ENCODE assay signal across 28 cellular contexts in the genomic region with DNA sequence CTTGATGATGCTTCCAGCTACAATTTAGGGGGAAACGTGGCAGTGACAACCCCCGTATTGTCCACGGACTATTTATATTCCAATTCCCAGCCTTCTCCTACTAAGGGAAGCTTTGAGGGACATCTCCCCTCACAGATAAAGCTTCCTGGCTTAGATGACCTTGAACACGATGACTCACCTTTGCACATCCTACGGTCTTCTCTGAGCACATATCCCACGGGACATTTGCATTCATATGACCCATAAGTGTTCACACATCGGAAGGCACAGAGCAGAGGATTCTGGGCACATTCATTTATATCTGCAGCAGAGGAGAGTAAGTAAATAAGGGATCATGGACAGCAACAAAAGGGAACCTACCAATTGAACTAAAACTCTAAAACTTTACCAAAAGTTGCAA.
"Had no signal": no experiment of that assay in that cellular context is flagged by ENCODE, and none has a peak within 500 bp of the region (broad histone marks: within the 10 kb centered on the region; RNA-seq: fewer than 3 reads in every experiment).

No MANE protein-coding gene starts in this region.

- H2AFZ ChIP-seq: hepatocyte had no signal

- H3K9me3 ChIP-seq: body of pancreas, colonic mucosa, gastrocnemius medialis, left ventricle myocardium inferior, neutrophil, ovary, prostate gland, suprapubic skin, tibial artery had no signal

- H3K79me2 ChIP-seq: hepatocyte had no signal

- H3K4me3 ChIP-seq: body of pancreas, colonic mucosa, gastrocnemius medialis, hepatocyte, left ventricle myocardium inferior, lung, ovary, prostate gland, suprapubic skin, tibial artery had no signal

- H3K4me3 Mint-ChIP-seq: activated CD8-positive, alpha-beta memory T cell treated with anti-CD3 and anti-CD28 coated beads, Interleukin-2, amount 10 ng/mL, durations not matched to agents 7 days and 5 days; activated CD8-positive, alpha-beta T cell treated with anti-CD3 and anti-CD28 coated beads, Interleukin-2, amount 10 ng/mL, durations not matched to agents 7 days and 5 days; nephron; T-helper 17 cell had no signal

- H3K36me3 Mint-ChIP-seq: activated CD8-positive, alpha-beta memory T cell treated with anti-CD3 and anti-CD28 coated beads, Interleukin-2, amount 10 ng/mL, durations not matched to agents 7 days and 5 days; activated naive CD4-positive, alpha-beta T cell treated with anti-CD3 and anti-CD28 coated beads, Interleukin-2, amount 50 U/mL, for 72 hours had no signal

- H3K9me3 Mint-ChIP-seq: activated naive CD4-positive, alpha-beta T cell treated with anti-CD3 and anti-CD28 coated beads, Interleukin-2, amount 50 U/mL, for 72 hours; activated T-helper 2 cell treated with anti-CD3 and anti-CD28 coated beads, Interferon-gamma antibody, Interleukin-2, Interleukin-4, amounts not matched to agents 10 μg/mL and 5 μg/mL and 100 μg/mL, durations not matched to agents 14 hours and 24 hours and 36 hours; nephron had no signal

- ATAC-seq: activated CD8-positive, alpha-beta memory T cell treated with anti-CD3 and anti-CD28 coated beads, Interleukin-2, amount 10 ng/mL, durations not matched to agents 7 days and 5 days; activated CD8-positive, alpha-beta T cell treated with anti-CD3 and anti-CD28 coated beads, Interleukin-2, amount 10 ng/mL, durations not matched to agents 7 days and 5 days; body of pancreas; gastrocnemius medialis; T-helper 17 cell had no signal

- H3K27ac ChIP-seq: body of pancreas, colonic mucosa, gastrocnemius medialis, hepatocyte, left ventricle myocardium inferior, neutrophil, ovary, prostate gland, suprapubic skin, tibial artery had no signal

- FAIRE-seq: endometrium had no signal

- H3K27me3 ChIP-seq: body of pancreas, colonic mucosa, gastrocnemius medialis, hepatocyte, neutrophil, ovary, suprapubic skin, tibial artery had no signal

- H3K4me1 Mint-ChIP-seq: T-helper 17 cell had no signal

- H3K4me1 ChIP-seq: body of pancreas, colonic mucosa, gastrocnemius medialis, left ventricle myocardium inferior, prostate gland, suprapubic skin, tibial artery had no signal

- H3K4me2 ChIP-seq: hepatocyte had no signal

- H3K27ac Mint-ChIP-seq: activated CD8-positive, alpha-beta memory T cell treated with anti-CD3 and anti-CD28 coated beads, Interleukin-2, amount 10 ng/mL, durations not matched to agents 7 days and 5 days; activated CD8-positive, alpha-beta T cell treated with anti-CD3 and anti-CD28 coated beads, Interleukin-2, amount 10 ng/mL, durations not matched to agents 7 days and 5 days; activated naive CD4-positive, alpha-beta T cell treated with anti-CD3 and anti-CD28 coated beads, Interleukin-2, amount 50 U/mL, for 72 hours; activated T-helper 2 cell treated with anti-CD3 and anti-CD28 coated beads, Interferon-gamma antibody, Interleukin-2, Interleukin-4, amounts not matched to agents 10 μg/mL and 5 μg/mL and 100 μg/mL, durations not matched to agents 14 hours and 24 hours and 36 hours; T-helper 17 cell had no signal

- DNase-seq: activated CD4-positive, CD25-positive, alpha-beta regulatory T cell treated with anti-CD3 and anti-CD28 coated beads, Interleukin-2, amount 50 U/mL, for 72 hours; activated CD8-positive, alpha-beta memory T cell treated with anti-CD3 and anti-CD28 coated beads, Interleukin-2, amount 10 ng/mL, durations not matched to agents 7 days and 5 days; activated CD8-positive, alpha-beta T cell treated with anti-CD3 and anti-CD28 coated beads, Interleukin-2, amount 10 ng/mL, durations not matched to agents 7 days and 5 days; activated T-cell treated with anti-CD3 and anti-CD28 coated beads, Interleukin-2, amount 50 U/mL, for 48 hours; aorta; body of pancreas; colonic mucosa; effector CD8-positive, alpha-beta T cell; gastrocnemius medialis; glutamatergic neuron; islet precursor cell; left ventricle myocardium inferior; ovary; stimulated activated CD4-positive, alpha-beta T cell treated with anti-CD3 and anti-CD28 coated beads, Interleukin-15, amount 100 ng/mL, for 24 hours; stimulated activated CD4-positive, alpha-beta T cell treated with anti-CD3 and anti-CD28 coated beads, Interleukin-2, amount 100 ng/mL, for 24 hours; stimulated activated naive CD4-positive, alpha-beta T cell; T-helper 17 cell; T1000; tibial artery had no signal

- H3K36me3 ChIP-seq: colonic mucosa, gastrocnemius medialis, ovary had no signal
